Comparison of ENCODE assay signal across 8 cellular contexts in the genomic region with DNA sequence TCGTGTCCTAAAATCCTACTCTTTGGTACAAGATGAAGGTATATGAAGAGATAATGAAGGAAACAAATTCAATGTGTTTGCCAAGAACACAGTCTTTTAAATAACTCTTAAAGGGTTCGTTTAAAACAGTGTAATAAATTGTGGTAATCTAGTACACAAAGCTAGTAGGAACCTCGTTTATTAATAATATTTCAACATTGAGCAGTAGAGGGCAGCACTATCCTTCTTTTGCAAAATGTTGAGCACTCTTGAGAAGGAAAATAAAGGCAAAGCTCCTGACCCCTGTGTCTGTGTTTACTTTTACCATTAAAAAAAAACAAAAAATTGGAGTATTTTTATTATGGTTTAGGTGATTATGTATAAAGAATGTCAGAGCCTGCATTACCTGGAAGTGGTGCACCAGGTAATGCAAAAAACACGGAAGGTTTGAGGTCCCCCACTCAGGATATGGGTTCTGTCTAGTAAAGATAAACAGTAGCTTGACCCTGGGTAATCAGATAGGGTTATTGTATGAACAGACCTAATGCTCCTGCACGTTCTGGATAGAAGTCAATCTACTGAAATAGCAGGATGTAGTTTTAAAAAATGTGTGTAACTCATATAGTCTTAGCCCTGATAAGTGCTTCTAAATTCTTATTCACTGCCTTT. TPM values are rescaled to one million over a fixed set of nuclear protein-coding genes. Genes with fewer than 3 reads are reported as not detected.
DNase-seq lines count a peak whose midpoint lies in the region; ATAC-seq and TF ChIP-seq lines count a peak whose summit lies in the region.

No MANE protein-coding gene starts in this region.

- WGBS in trophoblast cell (ENCODE audit: extremely low coverage, insufficient coverage, insufficient read length), result no CpG with 5 or more reads among the region's 5 CpGs

- no peak overlapping the region for H3K14ac ChIP-seq in trophoblast cell (ENCODE audit: low read length)

- H3K4me3 ChIP-seq in KMS-11 (IDR thresholded peaks at IDR 0.05; ENCODE audit: insufficient read depth, low read depth, low read length) (no peak overlapping the region), trophoblast cell (ENCODE audit: low read depth, low read length) (no peak overlapping the region)

- H3K79me2 ChIP-seq in KMS-11 (ENCODE audit: insufficient read depth, low read depth) (peaks cover 7% of the 10 kb centered on the region; the same call in 1 of the 2 replicates), trophoblast cell (ENCODE audit: control insufficient read depth, insufficient read depth, low read length, poor library complexity) (no peaks in the 10 kb centered on the region)

- H3K23ac ChIP-seq in trophoblast cell (ENCODE audit: low read length), result no peak overlapping the region

- no peak overlapping the region for H2BK120ac ChIP-seq in trophoblast cell (ENCODE audit: insufficient read depth, low read length, poor library complexity)

- H3K27ac ChIP-seq in KMS-11, result no peak overlapping the region
- no peak overlapping the region for H3K27ac ChIP-seq in trophoblast cell (ENCODE audit: low read depth, low read length)

- no peak overlapping the region for H4K12ac ChIP-seq in trophoblast cell (ENCODE audit: low read depth, low read length)

- DNase-seq in SIG-M5 treated with dmso at 0.1 percent for 504 hours (lab: John Stamatoyannopoulos, UW; ENCODE audit: unreplicated experiment) (peak; percentile 56), SIG-M5 (lab: John Stamatoyannopoulos, UW) (no peak), SHP77 (lab: John Stamatoyannopoulos, UW) (peak; percentile 41 to 42), fibroblast of gingiva (ENCODE audit: low read depth) (peak; percentile 34), trophoblast cell (peak; percentile 21 to 88), activated gamma-delta T cell (lab: John Stamatoyannopoulos, UW) (no peak)

- no peak overlapping the region for H3K18ac ChIP-seq in trophoblast cell (ENCODE audit: low read length)

- no peak for ATAC-seq in HG03159 (IDR thresholded peaks at IDR 0.05; ENCODE audit: unreplicated experiment)

- H2BK5ac ChIP-seq in trophoblast cell (ENCODE audit: low read depth, low read length, poor library complexity), result no peak overlapping the region

- no peak overlapping the region for H4K8ac ChIP-seq in trophoblast cell (ENCODE audit: low read depth, low read length)

- no peak overlapping the region for H3K9ac ChIP-seq in KMS-11
- no peak overlapping the region for H3K9ac ChIP-seq in trophoblast cell (ENCODE audit: low read length)

- peak; percentile 70 for TF ChIP-seq CTCF in KMS-11 (conservative IDR thresholded peaks at IDR 0.05; ENCODE audit: low read depth, low read length)

- H2AK5ac ChIP-seq in trophoblast cell (ENCODE audit: low read length), result no peak overlapping the region

- no peak overlapping the region for H2BK12ac ChIP-seq in trophoblast cell (ENCODE audit: low read length)

- no peaks in the 10 kb centered on the region for H3K36me3 ChIP-seq in KMS-11 (ENCODE audit: insufficient read depth)
- no peaks in the 10 kb centered on the region for H3K36me3 ChIP-seq in trophoblast cell (ENCODE audit: control insufficient read depth in 1 of 2, insufficient read depth in 2 of 2, low read length in 2 of 2)

- H3K4me1 ChIP-seq in KMS-11 (ENCODE audit: low read depth, poor library complexity, severe bottlenecking), result no peaks in the 10 kb centered on the region
- peaks cover 0 to 4% of the 10 kb centered on the region in 2 experiments for H3K4me1 ChIP-seq in trophoblast cell (ENCODE audit: control insufficient read depth in 1 of 2, insufficient read depth in 2 of 2, low read length in 2 of 2)

- peaks cover 2% of the 10 kb centered on the region for H3K79me1 ChIP-seq in trophoblast cell (ENCODE audit: low read length)

- H4K91ac ChIP-seq in trophoblast cell (ENCODE audit: low read depth, low read length), result no peak overlapping the region

- no peaks in the 10 kb centered on the region for H3K9me3 ChIP-seq in trophoblast cell (ENCODE audit: insufficient read depth, low read depth, low read length)

- H3K27me3 ChIP-seq in KMS-11 (ENCODE audit: insufficient read depth, low read depth) (no peaks in the 10 kb centered on the region), trophoblast cell (ENCODE audit: insufficient read depth, low read length) (no peaks in the 10 kb centered on the region)

- no peak overlapping the region for H3K4me2 ChIP-seq in KMS-11
- no peak overlapping the region for H3K4me2 ChIP-seq in trophoblast cell (ENCODE audit: low read length)

- H4K20me1 ChIP-seq in KMS-11 (ENCODE audit: insufficient read depth), result no peaks in the 10 kb centered on the region

- H3K4ac ChIP-seq in trophoblast cell (ENCODE audit: low read depth, low read length), result no peak overlapping the region

- H2AFZ ChIP-seq in KMS-11 (ENCODE audit: low read depth) (no peak overlapping the region), trophoblast cell (ENCODE audit: insufficient read depth, low read length, poor library complexity) (no peak overlapping the region)

RNA-seq across cellular contexts. Expression of gene GOT1, which starts 5.7 kb away (rescaled TPM):
- polyA plus RNA-seq in trophoblast cell (2013), result 52.9 and 53.8 TPM in 2 replicates

Comparison
In these comparisons a context has a peak if more than half of its experiments do, and no peak if none do; other contexts are left out.
1. DNase-seq: peak in SIG-M5 treated with dmso at 0.1 percent for 504 hours (single experiment), SHP77 (2 of 2), fibroblast of gingiva (single experiment) and trophoblast cell (2 of 2); none in SIG-M5 (single experiment) and activated gamma-delta T cell (single experiment).